ENCODE assay signal across 1 cellular context in genomic region chr5:177311361-177311722, GRCh38.
TF ChIP-seq lines count a peak whose summit lies in the region.

No MANE protein-coding gene starts in this region.

TF ChIP-seq in WTC11, 78 proteins besides CTCF, POLR2A, EP300 and RAD21 (continued from another document):
- TF ChIP-seq ZNF532 (CRISPR knock-in tag; IDR thresholded peaks at IDR 0.05; ENCODE audit: borderline replicate concordance) (no peak), SP1 (CRISPR knock-in tag; conservative IDR thresholded peaks at IDR 0.05) (no peak), TP53 (CRISPR knock-in tag; IDR thresholded peaks at IDR 0.05) (no peak), NR1H2 (CRISPR knock-in tag; IDR thresholded peaks at IDR 0.05) (no peak), TEAD4 (CRISPR knock-in tag; IDR thresholded peaks at IDR 0.05) (no peak), ELF4 (CRISPR knock-in tag; IDR thresholded peaks at IDR 0.05; ENCODE audit: low read depth) (no peak), NFE2L1 (CRISPR knock-in tag; IDR thresholded peaks at IDR 0.05) (no peak), MXD4 (CRISPR knock-in tag; IDR thresholded peaks at IDR 0.05; ENCODE audit: borderline replicate concordance) (no peak), CBFB (CRISPR knock-in tag; IDR thresholded peaks at IDR 0.05; ENCODE audit: low read depth) (no peak), ZNF263 (CRISPR knock-in tag; IDR thresholded peaks at IDR 0.05; ENCODE audit: low read depth) (no peak), ZBTB21 (CRISPR knock-in tag; IDR thresholded peaks at IDR 0.05; ENCODE audit: borderline replicate concordance) (no peak), JUN (CRISPR knock-in tag; IDR thresholded peaks at IDR 0.05) (no peak)
TF ChIP-seq in WTC11: peak in this region for 0.
